8 cellular contexts compared by ENCODE assay signal in the genomic region with DNA sequence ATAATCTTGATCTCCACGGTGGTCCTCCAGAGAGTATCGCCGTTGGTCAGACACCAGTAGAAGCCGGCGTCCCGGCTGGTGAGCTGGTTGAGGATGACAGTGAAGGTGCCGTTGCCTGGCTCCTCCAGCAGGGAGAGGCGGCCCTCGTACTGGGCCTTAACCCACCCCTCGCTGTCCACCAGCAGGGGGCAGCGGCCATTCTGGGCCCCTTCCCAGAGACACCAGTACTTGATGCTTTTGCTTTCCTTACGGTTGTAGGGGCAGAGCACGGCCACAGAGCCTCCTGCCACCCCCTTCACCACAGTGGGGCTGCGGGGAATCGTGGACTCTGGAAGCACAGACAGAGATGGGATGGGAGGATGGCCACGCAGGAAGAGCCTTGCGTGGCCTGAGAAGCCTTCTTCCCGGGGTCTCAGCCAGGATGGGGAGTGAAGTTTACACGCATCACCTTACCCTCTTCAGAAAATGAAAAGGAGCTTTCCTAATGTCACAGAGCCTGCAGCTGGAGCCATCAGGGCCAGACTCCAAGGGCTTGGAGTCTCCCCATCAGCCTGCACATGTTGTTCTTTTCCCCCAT. TPM values are rescaled to one million over a fixed set of nuclear protein-coding genes. Genes with fewer than 3 reads are reported as not detected.
A peak's percentile ranks its signal among the peaks of the same experiment; 100 is the strongest.
DNase-seq lines count a peak whose midpoint lies in the region; ATAC-seq, FAIRE-seq and TF ChIP-seq lines count a peak whose summit lies in the region.

No MANE protein-coding gene starts in this region.

- H3K27me3 ChIP-seq in esophagus muscularis mucosa = no peaks in the 10 kb centered on the region
- no peaks in the 10 kb centered on the region for H3K27me3 ChIP-seq in psoas muscle (ENCODE audit: insufficient read depth in 3 of 3, low read length in 2 of 3)

- H3K36me3 Mint-ChIP-seq in CD14-positive monocyte = peaks cover 0 to 4% of the 10 kb centered on the region in 2 donors

- H3K4me3 ChIP-seq in HFF-Myc (replicated peaks; ENCODE audit: low read depth, low read length) (no peak overlapping the region), esophagus muscularis mucosa (no peak overlapping the region), psoas muscle (no peak overlapping the region)

- peaks cover 4 to 9% (median 7%) of the 10 kb centered on the region in 3 donors for H3K27me3 Mint-ChIP-seq in CD14-positive monocyte (ENCODE audit: low read depth in 3 of 3)

- H3K9me3 ChIP-seq in esophagus muscularis mucosa = no peaks in the 10 kb centered on the region
- H3K9me3 ChIP-seq in psoas muscle = no peaks in the 10 kb centered on the region

- WGBS in esophagus muscularis mucosa = 69% methylated on average over 19 of the region's 19 CpGs
- WGBS in psoas muscle, 3 donors = 56 to 68% (median 60%) methylated on average over 19 of the region's 19 CpGs

- no peak for FAIRE-seq in RCC 7860 (lab: Jason Lieb, UNC)

- no peaks in the 10 kb centered on the region for H3K36me3 ChIP-seq in esophagus muscularis mucosa
- H3K36me3 ChIP-seq in psoas muscle (ENCODE audit: insufficient read depth in 1 of 2, low read depth in 1 of 2) = no peaks in the 10 kb centered on the region

- ATAC-seq in psoas muscle (peak in 1 of 4 donors; percentile 44), GM18858 (IDR thresholded peaks at IDR 0.05; ENCODE audit: unreplicated experiment) (no peak)

- TF ChIP-seq CTCF in CD14-positive monocyte (IDR thresholded peaks at IDR 0.05) (peak; percentile 84), HFF-Myc (IDR thresholded peaks at IDR 0.05; ENCODE audit: low read depth, low read length, missing control alignments) (peak; percentile 73), esophagus muscularis mucosa (IDR thresholded peaks at IDR 0.05) (peak in 2 of 3 experiments; percentile 22 to 36), psoas muscle (IDR thresholded peaks at IDR 0.05) (peak; percentile 29)

- H3K9me3 Mint-ChIP-seq in CD14-positive monocyte = no peaks in the 10 kb centered on the region

- TF ChIP-seq POLR2A in esophagus muscularis mucosa (IDR thresholded peaks at IDR 0.05; ENCODE audit: low read depth) = no peak

- TF ChIP-seq EP300 in esophagus muscularis mucosa (IDR thresholded peaks at IDR 0.05) = no peak

- intact Hi-C loops in CD14-positive monocyte (cut with micrococcal nuclease) (loop anchor here (2.0 to 5.0 kb wide), 2 partner anchors 47 kb away; no protein-coding TSS in a partner anchor), esophagus muscularis mucosa (cut with DNase I) (no loop called here), psoas muscle (cut with DNase I) (no loop called here)

- H3K4me1 Mint-ChIP-seq in CD14-positive monocyte = peaks cover 17% of the 10 kb centered on the region

- H3K4me1 ChIP-seq in esophagus muscularis mucosa (no peaks in the 10 kb centered on the region), psoas muscle (no peaks in the 10 kb centered on the region)

- no peak overlapping the region for H3K4me3 Mint-ChIP-seq in CD14-positive monocyte

- H3K27ac Mint-ChIP-seq in CD14-positive monocyte = no peak overlapping the region

- H3K27ac ChIP-seq in esophagus muscularis mucosa (replicated peaks in 1 of 4) = no peak overlapping the region
- H3K27ac ChIP-seq in psoas muscle = no peak overlapping the region

- peak; percentile 56 for DNase-seq in CD14-positive monocyte (ENCODE audit: low spot score)
- DNase-seq in HFF-Myc (ENCODE audit: extremely low read depth, low read depth) = no peak
- peak; percentile 80 for DNase-seq in UCSD-AML1 (lab: John Stamatoyannopoulos, UW; ENCODE audit: unreplicated experiment)
- no peak for DNase-seq in esophagus muscularis mucosa (ENCODE audit: extremely low spot score)
- no peak for DNase-seq in psoas muscle
- no peak for DNase-seq in SHP77 treated with DMSO at 0.1 percent for 48 hours (lab: John Stamatoyannopoulos, UW)
- DNase-seq in RCC 7860 (ENCODE audit: low spot score) = no peak

RNA-seq across cellular contexts. Expression of a gene that starts 10.7 kb away (rescaled TPM):
- polyA plus RNA-seq in CD14-positive monocyte (not detected), psoas muscle (under 1 TPM; 0.06 to 0.64 (median 0.16) TPM)
- total RNA-seq in esophagus muscularis mucosa (1 to 10 TPM in 2 of 4 donors, under 1 TPM in 1, not detected in 1; 0.42 to 4.2 (median 1.1) TPM), psoas muscle (under 1 TPM; 0.42 to 0.50 (median 0.49) TPM)

RNA-seq across cellular contexts. Expression of a gene that starts 13.8 kb away (rescaled TPM):
- polyA plus RNA-seq in CD14-positive monocyte = 1 to 10 TPM; 2.2 to 3.0 TPM
- 1 to 10 TPM in 3 of 4 donors, not detected in 1; 2.5 to 3.3 (median 3.2) TPM for total RNA-seq in esophagus muscularis mucosa
- 10 to 100 TPM in 2 of 4 donors, 1 to 10 TPM in 2; 2.3 to 29.5 (median 12.0) TPM for total RNA-seq in psoas muscle
- polyA plus RNA-seq in psoas muscle = 1 to 10 TPM; 1.0 to 8.4 (median 2.2) TPM

RNA-seq across cellular contexts. Expression of a gene that starts 34.7 kb away (rescaled TPM):
- polyA plus RNA-seq in CD14-positive monocyte (not detected), psoas muscle (not detected)
- total RNA-seq in esophagus muscularis mucosa (not detected), psoas muscle (not detected)

RNA-seq across cellular contexts. Expression of a gene that starts 38.3 kb away (rescaled TPM):
- polyA plus RNA-seq in CD14-positive monocyte (not detected), psoas muscle (1 to 10 TPM in 1 of 3 donors, under 1 TPM in 2; 0.05 to 1.7 (median 0.20) TPM)
- total RNA-seq in esophagus muscularis mucosa (1 to 10 TPM in 1 of 4 donors, not detected in 3; 1.7 TPM), psoas muscle (10 to 100 TPM in 1 of 4 donors, under 1 TPM in 1, not detected in 2; 0.23 to 20.3 TPM)

Comparison
In these comparisons a context has a peak if more than half of its experiments do, and no peak if none do; other contexts are left out.
1. DNase-seq: peak in CD14-positive monocyte (single experiment) and UCSD-AML1 (single experiment); none in HFF-Myc (single experiment), esophagus muscularis mucosa (single experiment), psoas muscle (0 of 2), SHP77 treated with DMSO at 0.1 percent for 48 hours (single experiment) and RCC 7860 (single experiment).
2. CTCF ChIP-seq: peak in every context shown above with its lines; median percentile 84 in CD14-positive monocyte; 73 in HFF-Myc; 29 in esophagus muscularis mucosa; 29 in psoas muscle.
3. intact Hi-C loops: an anchor here in CD14-positive monocyte (2.0 to 5.0 kb wide); none called in esophagus muscularis mucosa and psoas muscle.